Comparison of ENCODE assay signal across 8 cellular contexts in the genomic region with DNA sequence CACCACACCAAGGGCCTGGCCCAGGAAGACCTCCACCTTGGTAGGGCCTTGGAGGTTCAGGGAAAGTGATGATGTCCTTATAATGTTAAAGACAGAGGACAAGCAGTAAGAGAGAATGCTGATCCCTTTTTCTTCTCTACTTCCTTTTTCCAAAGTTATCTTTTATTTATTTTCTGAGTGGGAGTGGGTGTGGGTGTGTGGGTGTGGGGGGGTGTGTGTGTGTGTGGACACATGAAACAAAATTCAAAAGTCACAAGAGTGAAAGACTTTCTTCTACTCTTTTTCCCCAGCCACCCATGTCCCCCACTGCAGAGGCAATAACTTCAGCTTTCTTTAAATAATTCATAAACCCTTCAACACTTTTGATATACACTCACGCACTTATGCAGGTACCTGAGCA.
"Had no signal": no experiment of that assay in that cellular context is flagged by ENCODE, and none has a peak within 500 bp of the region (broad histone marks: within the 10 kb centered on the region; RNA-seq: fewer than 3 reads in every experiment).

No MANE protein-coding gene starts in this region.

- H3K36me3 Mint-ChIP-seq: IgD-negative memory B cell had no signal

- H3K9ac ChIP-seq: KMS-11 had no signal

- DNase-seq: IMR-90, KBM-7, KG1 had no signal

- H3K27ac Mint-ChIP-seq: IgD-negative memory B cell had no signal

- H3K4me1 Mint-ChIP-seq: IgD-negative memory B cell had no signal

- H3K4me2 ChIP-seq: KMS-11 had no signal

- H3K9me3 Mint-ChIP-seq: IgD-negative memory B cell had no signal

- H3K27ac ChIP-seq: HL-60, KMS-11 had no signal

- H3K4me3 Mint-ChIP-seq: IgD-negative memory B cell had no signal

- ATAC-seq: HepG2 had no signal

- FAIRE-seq: HepG2, HTR-8/SVneo had no signal
